In genomic region chr11:47305734-47306483, GRCh38 we compare ENCODE assay signal across 15 cellular contexts. TPM values are rescaled to one million over a fixed set of nuclear protein-coding genes. Genes with fewer than 3 reads are reported as not detected.
DNase-seq lines count a peak whose midpoint lies in the region; ATAC-seq and TF ChIP-seq lines count a peak whose summit lies in the region.
"Had no signal": no experiment of that assay in that cellular context is flagged by ENCODE, and none has a peak within 500 bp of the region (broad histone marks: within the 10 kb centered on the region; RNA-seq: fewer than 3 reads in every experiment).

No MANE protein-coding gene starts in this region.

- H3K27me3 Mint-ChIP-seq in H9 (ENCODE audit: low read depth), result no peaks in the 10 kb centered on the region

- H3K14ac ChIP-seq in H9 (ENCODE audit: insufficient read depth, low read length), result no peak overlapping the region

- no peak overlapping the region for H2BK15ac ChIP-seq in H9 (ENCODE audit: low read depth, low read length)

- peaks cover 4 to 16% of the 10 kb centered on the region in 2 experiments for H3K4me1 Mint-ChIP-seq in H9

- H2BK12ac ChIP-seq in H9 (ENCODE audit: insufficient read length, low read depth, low read length), result no peak overlapping the region

- no peaks in the 10 kb centered on the region for H3K23me2 ChIP-seq in H9 (ENCODE audit: insufficient read length, low read depth, low read length, poor library complexity, severe bottlenecking)

- H2BK20ac ChIP-seq in H9 (ENCODE audit: low read depth, low read length, poor library complexity, severe bottlenecking), result no peak overlapping the region

- H3K27ac Mint-ChIP-seq in H9, result peak overlapping the region in 1 of 3 experiments; percentile 82; a peak in 2 of 7 replicates

- H3K36me3 ChIP-seq in adipocyte (ENCODE audit: control insufficient read depth, insufficient read depth, low read length, severe bottlenecking), result peaks cover 94% of the 10 kb centered on the region
- peaks cover 2 to 99% (median 96%) of the 10 kb centered on the region in 9 donors for H3K36me3 ChIP-seq in heart left ventricle
- H3K36me3 ChIP-seq in prostate gland, result peaks cover 9 to 12% of the 10 kb centered on the region in 2 donors

- no peak overlapping the region for H3K4me2 ChIP-seq in H9 (ENCODE audit: insufficient read depth, insufficient read length, low read length)

- no peak for TF ChIP-seq CTCF in heart left ventricle (IDR thresholded peaks at IDR 0.05)
- TF ChIP-seq CTCF in prostate gland (IDR thresholded peaks at IDR 0.05), result no peak
- TF ChIP-seq CTCF in H9 (conservative IDR thresholded peaks at IDR 0.05), result no peak

- H3K4me1 ChIP-seq in adipocyte (ENCODE audit: control insufficient read depth, insufficient read depth, low read length) (peaks cover 18% of the 10 kb centered on the region), heart left ventricle (peaks cover 0 to 32% (median 15%) of the 10 kb centered on the region in 12 donors), prostate gland (replicated peaks) (no peaks in the 10 kb centered on the region), H9 (ENCODE audit: insufficient read depth, low read length) (no peaks in the 10 kb centered on the region)
- H3K4me1 ChIP-seq: parathyroid adenoma had no signal

- H3K23ac ChIP-seq in H9 (ENCODE audit: insufficient read length, low read depth, low read length), result no peak overlapping the region

- no peaks in the 10 kb centered on the region for H3K79me1 ChIP-seq in H9 (ENCODE audit: insufficient read depth, low read depth, low read length, poor library complexity, severe bottlenecking)

- ATAC-seq in heart left ventricle (peak; percentile 98 to 99 (median 98)), HG02938 (IDR thresholded peaks at IDR 0.05; ENCODE audit: unreplicated experiment) (no peak), HG03565 (IDR thresholded peaks at IDR 0.05; ENCODE audit: unreplicated experiment) (no peak)
- ATAC-seq: activated T-cell treated with anti-CD3 and anti-CD28 coated beads, Interleukin-2, amount 50 U/mL, for 4 hours had no signal

- H3K18ac ChIP-seq in H9 (ENCODE audit: insufficient read length, low read depth, low read length), result no peak overlapping the region

- TF ChIP-seq POLR2A in heart left ventricle (IDR thresholded peaks at IDR 0.05), result no peak
- TF ChIP-seq POLR2A in prostate gland (IDR thresholded peaks at IDR 0.05), result no peak

- peaks cover 10 to 12% of the 10 kb centered on the region in 2 experiments; a peak in 4 of 5 replicates for H3K9me3 Mint-ChIP-seq in H9

- H3K9me3 ChIP-seq in adipocyte (ENCODE audit: control insufficient read depth, low read length) (peaks cover 8% of the 10 kb centered on the region), heart left ventricle (peaks cover 0 to 21% (median 5%) of the 10 kb centered on the region in 12 donors), prostate gland (no peaks in the 10 kb centered on the region), H9 (ENCODE audit: control insufficient read depth, low read depth, low read length) (no peaks in the 10 kb centered on the region)

- H3K36me3 Mint-ChIP-seq in H9 (ENCODE audit: insufficient read depth in 1 of 3, low read depth in 3 of 3), result peaks cover 33 to 64% (median 52%) of the 10 kb centered on the region in 3 experiments

- no peak overlapping the region for H2AK5ac ChIP-seq in H9 (ENCODE audit: insufficient read length, low read length)

- H4K5ac ChIP-seq in H9 (ENCODE audit: insufficient read length, low read depth, low read length), result no peak overlapping the region

- H3K4me3 ChIP-seq in adipocyte (ENCODE audit: low read length) (no peak overlapping the region), heart left ventricle (no peak overlapping the region), prostate gland (no peak overlapping the region)

- intact Hi-C loops in heart left ventricle (cut with DNase I), result loop anchor here in 1 of 10 donors (2.0 kb wide), 1 partner anchor 17 kb away; no protein-coding TSS in a partner anchor
- intact Hi-C loops in prostate gland (cut with DNase I), result no loop called here

- no peak overlapping the region for H4K8ac ChIP-seq in H9 (replicated peaks; ENCODE audit: insufficient read length, low read depth, low read length)

- no peaks in the 10 kb centered on the region for H3K79me2 ChIP-seq in H9 (ENCODE audit: insufficient read depth, low read length)

- no peak overlapping the region for H3K4ac ChIP-seq in H9 (ENCODE audit: low read depth, low read length)

- DNase-seq in DMS 273 (lab: John Stamatoyannopoulos, UW; ENCODE audit: unreplicated experiment), result peak; percentile 74
- peak; percentile 18 for DNase-seq in adipocyte (ENCODE audit: low read depth)
- peak; percentile 70 to 91 (median 78) for DNase-seq in heart left ventricle
- peak; percentile 35 for DNase-seq in prostate gland (ENCODE audit: low spot score)
- no peak for DNase-seq in NCI-H1105 treated with DMSO at 0.1 percent for 48 hours (lab: John Stamatoyannopoulos, UW)
- no peak for DNase-seq in H9
- DNase-seq: activated T-cell treated with anti-CD3 and anti-CD28 coated beads, Interleukin-2, amount 50 U/mL, for 4 hours; NCI-H2081 treated with DMSO at 0.1 percent for 48 hours; SHP77 had no signal

- H2BK120ac ChIP-seq in H9 (ENCODE audit: low read depth, low read length, poor library complexity, severe bottlenecking), result no peak overlapping the region

- no peak overlapping the region for H3K56ac ChIP-seq in H9 (ENCODE audit: insufficient read length, low read depth, low read length)

- H2AFZ ChIP-seq in H9 (ENCODE audit: low read length), result no peak overlapping the region
- H2AFZ ChIP-seq: parathyroid adenoma had no signal

- no peak overlapping the region for H3K9ac ChIP-seq in adipocyte (ENCODE audit: low read length)
- no peak overlapping the region for H3K9ac ChIP-seq in H9 (ENCODE audit: extremely low read depth, insufficient read length, low read length)
- H3K9ac ChIP-seq: parathyroid adenoma had no signal

- H3K4me3 Mint-ChIP-seq in H9, result no peak overlapping the region
- H3K4me3 Mint-ChIP-seq: activated T-cell treated with anti-CD3 and anti-CD28 coated beads, Interleukin-2, amount 50 U/mL, for 4 hours had no signal

- H3K27me3 ChIP-seq in adipocyte (replicated peaks; ENCODE audit: control insufficient read depth, insufficient read depth, low read length) (no peaks in the 10 kb centered on the region), heart left ventricle (no peaks in the 10 kb centered on the region), prostate gland (replicated peaks; ENCODE audit: insufficient read depth) (no peaks in the 10 kb centered on the region), H9 (ENCODE audit: insufficient read depth, low read length) (no peaks in the 10 kb centered on the region)

- H4K91ac ChIP-seq in H9 (ENCODE audit: insufficient read length, low read depth, low read length), result no peak overlapping the region

- WGBS in heart left ventricle, 4 donors, result 55 to 82% (median 65%) methylated on average over 2 to 3 of the region's 3 CpGs
- 78% methylated on average over 3 of the region's 3 CpGs for WGBS in prostate gland
- WGBS in H9 (ENCODE audit: extremely low coverage, insufficient read length, low lambda C conversion rate), result no CpG with 5 or more reads among the region's 3 CpGs

- H3K27ac ChIP-seq in heart left ventricle (peak overlapping the region in 11 of 12 donors; percentile 63 to 93 (median 77)), prostate gland (no peak overlapping the region), H9 (ENCODE audit: insufficient read length, low read depth, low read length) (no peak overlapping the region)
- H3K27ac ChIP-seq: parathyroid adenoma, VCaP had no signal

- no peak overlapping the region for H2BK5ac ChIP-seq in H9 (ENCODE audit: insufficient read length, low read length)

- no peaks in the 10 kb centered on the region for H4K20me1 ChIP-seq in H9 (ENCODE audit: control insufficient read depth, insufficient read depth, insufficient read length)

- H3T11ph ChIP-seq in H9 (ENCODE audit: low read length), result no peak overlapping the region

RNA-seq across cellular contexts. Expression of gene MADD, which starts 36.0 kb away (rescaled TPM):
- total RNA-seq in heart left ventricle (10 to 100 TPM; 30.1 to 60.6 (median 42.0) TPM), prostate gland (10 to 100 TPM; 53.6 to 87.3 TPM), H9 (2021) (36.9 and 41.0 TPM in 2 replicates)
- polyA plus RNA-seq in heart left ventricle, result 10 to 100 TPM; 22.6 to 37.5 TPM

RNA-seq across cellular contexts. Expression of gene MYBPC3, which starts 46.6 kb away (rescaled TPM):
- total RNA-seq in heart left ventricle, result 1,000 to 10,000 TPM; 1,340 to 3,074 (median 2,074) TPM
- 1,000 to 10,000 TPM in 1 of 2 donors, 100 to 1,000 TPM in 1; 425 to 1,204 TPM for polyA plus RNA-seq in heart left ventricle
- under 1 TPM in 1 of 2 donors, not detected in 1; 0.91 TPM for total RNA-seq in prostate gland
- total RNA-seq in H9 (2021), result not detected in 2 replicates
- total RNA-seq: activated T-cell treated with anti-CD3 and anti-CD28 coated beads, Interleukin-2, amount 50 U/mL, for 4 hours; H1 had no signal
- polyA plus RNA-seq: BJ had no signal

RNA-seq across cellular contexts. Expression of gene NR1H3, which starts 48.1 kb away (rescaled TPM):
- total RNA-seq in heart left ventricle, result 10 to 100 TPM in 5 of 9 donors, 1 to 10 TPM in 4; 3.9 to 38.5 (median 11.9) TPM
- 10 to 100 TPM; 11.4 to 17.5 TPM for polyA plus RNA-seq in heart left ventricle
- 10 to 100 TPM; 31.8 to 34.2 TPM for total RNA-seq in prostate gland
- total RNA-seq in H9 (2021), result 25.2 and 26.3 TPM in 2 replicates

RNA-seq across cellular contexts. Expression of gene ACP2, which starts 57.3 kb away (rescaled TPM):
- total RNA-seq in heart left ventricle (10 to 100 TPM; 18.0 to 60.4 (median 26.6) TPM), prostate gland (100 to 1,000 TPM in 1 of 2 donors, 10 to 100 TPM in 1; 94.6 to 104 TPM), H9 (2021) (29.3 and 29.5 TPM in 2 replicates)
- polyA plus RNA-seq in heart left ventricle, result 10 to 100 TPM; 25.3 to 44.7 TPM

Comparison
In these comparisons a context has a peak if more than half of its experiments do, and no peak if none do; other contexts are left out.
1. DNase-seq: peak in DMS 273 (single experiment), adipocyte (single experiment), heart left ventricle (5 of 5) and prostate gland (single experiment); none in NCI-H1105 treated with DMSO at 0.1 percent for 48 hours (single experiment) and H9 (single experiment).
2. ATAC-seq: peak in heart left ventricle (4 of 4); none in HG02938 (single experiment) and HG03565 (single experiment).
3. H3K27ac ChIP-seq: peak in heart left ventricle (11 of 12); none in prostate gland (0 of 2) and H9 (single experiment).
4. RNA of gene MYBPC3, which starts 46.6 kb away (total RNA-seq): 1,340 to 3,074 TPM in heart left ventricle; 0.91 TPM in prostate gland and not detected in H9; every median in the first group is over 100 times any median in the second.